Comparison of ENCODE assay signal across 8 cellular contexts in genomic region chr19:4370418-4371041, GRCh38. TPM values are rescaled to one million over a fixed set of nuclear protein-coding genes. Genes with fewer than 3 reads are reported as not detected.
A peak's percentile ranks its signal among the peaks of the same experiment; 100 is the strongest.
DNase-seq lines count a peak whose midpoint lies in the region; ATAC-seq, FAIRE-seq and TF ChIP-seq lines count a peak whose summit lies in the region.

No MANE protein-coding gene starts in this region.

- no peaks in the 10 kb centered on the region for H3K36me3 ChIP-seq in breast epithelium

- TF ChIP-seq CTCF in breast epithelium (IDR thresholded peaks at IDR 0.05) (no peak), MCF 10A (IDR thresholded peaks at IDR 0.05; ENCODE audit: unreplicated experiment) (no peak), type B pancreatic cell (conservative IDR thresholded peaks at IDR 0.05) (no peak)

- no peak for FAIRE-seq in frontal cortex (lab: Jason Lieb, UNC)

- H3K27ac Mint-ChIP-seq in MCF 10A (ENCODE audit: low read depth, unreplicated experiment) (no peak overlapping the region), naive B cell (peak overlapping the region; percentile 72 to 97 (median 96)), type B pancreatic cell (peak overlapping the region; percentile 78)

- H3K9me3 ChIP-seq in breast epithelium = no peaks in the 10 kb centered on the region

- CTCF ChIA-PET in MCF 10A (lab: Yijun Ruan, JAX) = interaction anchor here (0.5 to 2.4 kb wide), 10 partner anchors 8 to 110 kb away, joined by 3 to 12 read pairs (median 3); partner anchors contain the start of gene SH3GL1

- H3K4me3 ChIP-seq in breast epithelium = peak overlapping the region in 1 of 3 donors; percentile 62

- H3K9me3 Mint-ChIP-seq in MCF 10A (ENCODE audit: unreplicated experiment) (no peaks in the 10 kb centered on the region), naive B cell (no peaks in the 10 kb centered on the region), type B pancreatic cell (no peaks in the 10 kb centered on the region)

- H3K4me1 Mint-ChIP-seq in MCF 10A (ENCODE audit: insufficient read depth, unreplicated experiment) (peaks cover 25% of the 10 kb centered on the region), naive B cell (peaks cover 43 to 68% (median 66%) of the 10 kb centered on the region in 3 donors), type B pancreatic cell (ENCODE audit: unreplicated experiment) (peaks cover 25% of the 10 kb centered on the region)

- no peaks in the 10 kb centered on the region for H3K27me3 ChIP-seq in breast epithelium

- H3K4me3 Mint-ChIP-seq in MCF 10A (ENCODE audit: unreplicated experiment) (no peak overlapping the region), naive B cell (peak overlapping the region; percentile 57 to 86 (median 83)), type B pancreatic cell (no peak overlapping the region)

- H3K27me3 Mint-ChIP-seq in MCF 10A (ENCODE audit: insufficient read depth, unreplicated experiment) (no peaks in the 10 kb centered on the region), naive B cell (no peaks in the 10 kb centered on the region), type B pancreatic cell (no peaks in the 10 kb centered on the region)

- TF ChIP-seq POLR2A in breast epithelium (IDR thresholded peaks at IDR 0.05) = no peak

- no TSS peak for BruUV-seq in MCF 10A (replicated peaks; lab: Mats Ljungman, UMichigan)

- no peak for DNase-seq in breast epithelium (ENCODE audit: low spot score in 2 of 2)
- no peak for DNase-seq in MCF 10A (ENCODE audit: unreplicated experiment)
- DNase-seq in naive B cell = no peak
- no peak for DNase-seq in type B pancreatic cell (ENCODE audit: extremely low spot score, unreplicated experiment)
- DNase-seq in GM19238 (ENCODE audit: insufficient read length, low spot score) = no peak
- no peak for DNase-seq in stimulated activated CD4-positive, alpha-beta T cell treated with anti-CD3 and anti-CD28 coated beads, Interleukin-2, amount 100 ng/mL, for 48 hours
- DNase-seq in frontal cortex (ENCODE audit: low spot score in 2 of 2) = no peak

- H3K27ac ChIP-seq in breast epithelium (peak overlapping the region; percentile 82 to 92), angular gyrus (ENCODE audit: low read depth, low read length) (peak overlapping the region; percentile 84)

- intact Hi-C loops in breast epithelium (cut with DNase I; ENCODE audit: low total_unique reads) (no loop called here), MCF 10A (cut with micrococcal nuclease) (no loop called here)

- POLR2A ChIA-PET in MCF 10A (lab: Yijun Ruan, JAX) = interaction anchor here (0.5 to 2.4 kb wide), 6 partner anchors 9 to 206 kb away, joined by 3 to 29 read pairs (median 5); partner anchors contain the start of genes CHAF1A, MPND and SH3GL1

- ATAC-seq in naive B cell (ENCODE audit: low read depth in 2 of 2) = no peak

- H3K4me1 ChIP-seq in breast epithelium = peaks cover 45 to 70% of the 10 kb centered on the region in 2 donors

- H3K36me3 Mint-ChIP-seq in MCF 10A (ENCODE audit: insufficient read depth, unreplicated experiment) (peaks cover 45% of the 10 kb centered on the region), naive B cell (no peaks in the 10 kb centered on the region), type B pancreatic cell (no peaks in the 10 kb centered on the region)

RNA-seq across cellular contexts. Expression of gene MPND, which starts 27.2 kb away (rescaled TPM):
- total RNA-seq in breast epithelium (1 to 10 TPM; 6.1 to 7.7 (median 7.5) TPM), MCF 10A (2022) (2.4 and 7.2 TPM in 2 replicates), type B pancreatic cell (ENCODE audit: low replicate concordance) (43.5 and 43.6 TPM in 2 replicates), frontal cortex (18.8 TPM)
- polyA plus RNA-seq in naive B cell (ENCODE audit: low read depth in 6 of 6) = 1 to 10 TPM; 4.6 to 6.3 (median 5.4) TPM

RNA-seq across cellular contexts. Expression of gene SH3GL1, which starts 29.8 kb away (rescaled TPM):
- total RNA-seq in breast epithelium (10 to 100 TPM; 25.6 to 52.5 (median 33.8) TPM), MCF 10A (2022) (94.4 and 106 TPM in 2 replicates), type B pancreatic cell (ENCODE audit: low replicate concordance) (74.4 and 87.2 TPM in 2 replicates), frontal cortex (17.5 TPM)
- polyA plus RNA-seq in naive B cell (ENCODE audit: low read depth in 6 of 6) = 10 to 100 TPM in 5 of 6 donors, 1 to 10 TPM in 1; 4.9 to 18.5 (median 12.7) TPM

RNA-seq across cellular contexts. Expression of gene STAP2, which starts 31.9 kb away (rescaled TPM):
- 10 to 100 TPM in 2 of 3 donors, 1 to 10 TPM in 1; 1.6 to 51.4 (median 25.9) TPM for total RNA-seq in breast epithelium
- 14.8 and 20.3 TPM in 2 replicates for total RNA-seq in MCF 10A (2022)
- under 1 TPM in 1 of 6 donors, not detected in 5; 0.94 TPM for polyA plus RNA-seq in naive B cell (ENCODE audit: low read depth in 6 of 6)
- 42.5 and 96.9 TPM in 2 replicates for total RNA-seq in type B pancreatic cell (ENCODE audit: low replicate concordance)
- 0.82 TPM for total RNA-seq in frontal cortex

RNA-seq across cellular contexts. Expression of gene CHAF1A, which starts 31.9 kb away (rescaled TPM):
- total RNA-seq in breast epithelium (1 to 10 TPM; 6.3 to 8.2 (median 7.9) TPM), MCF 10A (2022) (15.3 and 16.7 TPM in 2 replicates), type B pancreatic cell (ENCODE audit: low replicate concordance) (25.7 and 46.3 TPM in 2 replicates), frontal cortex (11.8 TPM)
- 1 to 10 TPM in 5 of 6 donors, under 1 TPM in 1; 0.14 to 4.8 (median 2.7) TPM for polyA plus RNA-seq in naive B cell (ENCODE audit: low read depth in 6 of 6)

Comparison
In these comparisons a context has a peak if more than half of its experiments do, and no peak if none do; other contexts are left out.
1. H3K4me3 Mint-ChIP-seq: peak in naive B cell (8 of 8); none in MCF 10A (single experiment) and type B pancreatic cell (single experiment).